Comparison of ENCODE assay signal across 1 cellular context in the genomic region with DNA sequence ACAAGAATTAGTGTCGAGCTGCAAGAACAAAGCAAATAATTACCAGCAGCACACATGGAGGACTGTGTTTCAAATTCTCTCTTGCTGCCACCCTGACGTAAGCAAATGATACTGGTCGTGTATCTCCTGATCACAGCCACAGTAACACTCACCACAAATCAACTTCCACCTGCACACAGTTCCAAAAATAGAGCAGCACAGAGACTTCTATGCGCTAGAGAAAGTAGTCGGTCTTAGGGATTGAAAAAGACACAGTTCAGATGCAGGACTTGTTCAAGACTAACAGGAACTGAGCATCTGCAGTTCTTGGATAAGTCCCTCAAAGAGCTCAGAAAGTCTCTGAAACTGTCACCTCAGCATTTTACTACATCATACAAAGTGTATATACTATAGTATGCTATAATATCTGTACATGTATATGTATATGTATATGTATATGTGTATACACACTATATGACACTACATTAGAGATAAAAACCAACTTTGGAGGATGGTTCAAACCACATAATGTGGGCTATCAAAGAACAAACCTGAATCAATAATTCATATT.
TF ChIP-seq lines count a peak whose summit lies in the region.

No MANE protein-coding gene starts in this region.

TF ChIP-seq in neural cell, 6 proteins besides CTCF, POLR2A, EP300 and RAD21 (continued from another document):
- TF ChIP-seq REST (IDR thresholded peaks at IDR 0.05; ENCODE audit: borderline replicate concordance) (no peak), EZH2 (IDR thresholded peaks at IDR 0.05; ENCODE audit: borderline replicate concordance, insufficient read depth, low read length, poor library complexity, severe bottlenecking) (no peak)
TF ChIP-seq in neural cell: peak in this region for 0.
